ENCODE assay signal across 13 cellular contexts in the genomic region with DNA sequence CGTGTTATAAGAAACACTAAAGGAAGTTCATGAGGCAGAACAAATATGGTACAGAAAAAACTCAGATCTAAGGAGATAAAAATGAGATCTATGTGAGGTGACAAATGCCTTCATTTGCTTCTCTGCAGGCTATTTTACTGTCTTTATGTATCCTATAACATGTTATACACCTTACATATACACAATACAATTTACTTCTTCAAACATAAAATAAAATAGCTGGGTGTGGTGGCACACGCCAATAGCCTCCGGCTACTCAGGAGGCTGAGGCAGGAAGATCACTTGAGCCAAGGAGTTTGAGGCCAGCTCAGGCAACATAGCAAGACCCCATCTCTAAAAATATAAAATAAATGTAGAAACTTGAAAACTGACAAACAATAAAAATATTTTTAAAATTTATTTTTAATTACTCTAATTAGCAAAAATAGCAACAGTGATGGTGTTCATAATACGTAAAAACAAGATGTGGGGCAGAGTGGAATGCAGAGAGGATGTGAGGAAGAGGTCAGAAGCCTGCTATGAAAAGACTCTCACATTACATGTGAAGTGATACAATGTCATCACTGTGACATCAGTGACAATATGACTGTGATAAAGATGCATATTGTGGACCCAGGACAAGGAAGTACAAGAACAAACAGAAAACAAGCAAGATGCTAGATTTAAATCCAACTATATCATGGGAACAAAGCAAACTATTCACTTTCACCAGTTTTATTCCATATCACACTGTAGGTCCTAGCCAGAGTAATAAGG.
"Had no signal": no experiment of that assay in that cellular context is flagged by ENCODE, and none has a peak within 500 bp of the region (broad histone marks: within the 10 kb centered on the region; RNA-seq: fewer than 3 reads in every experiment).

No MANE protein-coding gene starts in this region.

- H3K36me3 ChIP-seq: adrenal gland had no signal

- DNase-seq: activated CD4-positive, alpha-beta T cell treated with anti-CD3 and anti-CD28 coated beads for 4 hours; activated CD8-positive, alpha-beta T cell treated with anti-CD3 and anti-CD28 coated beads, Interleukin-2, amount 10 ng/mL, durations not matched to agents 7 days and 5 days; activated naive CD4-positive, alpha-beta T cell treated with anti-CD3 and anti-CD28 coated beads, Interleukin-2, amount 50 U/mL, for 16 hours; adrenal gland; immature natural killer cell; left cardiac atrium; stimulated activated CD4-positive, alpha-beta T cell treated with anti-CD3 and anti-CD28 coated beads, Interleukin-2, amount 100 ng/mL, for 48 hours; stimulated activated CD8-positive, alpha-beta memory T cell treated with anti-CD3 and anti-CD28 coated beads, Interleukin-4, amount 100 ng/mL, for 48 hours; T1000 had no signal

- ATAC-seq: activated CD8-positive, alpha-beta T cell treated with anti-CD3 and anti-CD28 coated beads, Interleukin-2, amount 10 ng/mL, durations not matched to agents 7 days and 5 days; left cardiac atrium had no signal

- H3K27me3 Mint-ChIP-seq: central memory CD8-positive, alpha-beta T cell had no signal

- H3K27me3 ChIP-seq: adrenal gland had no signal

- H3K9me3 Mint-ChIP-seq: activated T-helper 2 cell treated with anti-CD3 and anti-CD28 coated beads, Interferon-gamma antibody, Interleukin-2, Interleukin-4, amounts not matched to agents 10 μg/mL and 5 μg/mL and 100 μg/mL, durations not matched to agents 14 hours and 24 hours and 36 hours; central memory CD8-positive, alpha-beta T cell; immature natural killer cell; nephron had no signal

- H3K4me1 ChIP-seq: adrenal gland had no signal

- H3K27ac Mint-ChIP-seq: activated T-helper 2 cell treated with anti-CD3 and anti-CD28 coated beads, Interferon-gamma antibody, Interleukin-2, Interleukin-4, amounts not matched to agents 10 μg/mL and 5 μg/mL and 100 μg/mL, durations not matched to agents 14 hours and 24 hours and 36 hours; nephron had no signal

- H3K4me3 Mint-ChIP-seq: activated CD8-positive, alpha-beta T cell treated with anti-CD3 and anti-CD28 coated beads, Interleukin-2, amount 10 ng/mL, durations not matched to agents 7 days and 5 days; central memory CD8-positive, alpha-beta T cell; immature natural killer cell; nephron had no signal

- H3K4me3 ChIP-seq: adrenal gland, lung had no signal

- H3K27ac ChIP-seq: adrenal gland had no signal

- H3K9me3 ChIP-seq: adrenal gland had no signal
